In genomic region chr17:20073056-20073979, GRCh38 we compare ENCODE assay signal across 8 cellular contexts.
DNase-seq lines count a peak whose midpoint lies in the region; ATAC-seq and TF ChIP-seq lines count a peak whose summit lies in the region.

No MANE protein-coding gene starts in this region.

- H3K9me3 ChIP-seq in mononuclear cell (ENCODE audit: low read depth, low read length): no peaks in the 10 kb centered on the region
- no peaks in the 10 kb centered on the region for H3K9me3 ChIP-seq in tibial nerve

- 37 to 40% methylated on average over 14 of the region's 14 CpGs for WGBS in tibial nerve, 2 donors

- ATAC-seq in GM19467 (IDR thresholded peaks at IDR 0.05; ENCODE audit: unreplicated experiment): peak; percentile 51

- TF ChIP-seq EP300 in tibial nerve (IDR thresholded peaks at IDR 0.05): peak in 1 of 2 donors; percentile 60

- no peaks in the 10 kb centered on the region for H3K36me3 ChIP-seq in tibial nerve

- H3K27me3 ChIP-seq in mononuclear cell (ENCODE audit: insufficient read depth, low read length) (no peaks in the 10 kb centered on the region), tibial nerve (no peaks in the 10 kb centered on the region)

- H3K4me3 ChIP-seq in mononuclear cell (ENCODE audit: low read length): peak overlapping the region; percentile 60
- peak overlapping the region in 3 of 4 donors; percentile 15 to 42 (median 20) for H3K4me3 ChIP-seq in tibial nerve

- H3K4me1 ChIP-seq in mononuclear cell (ENCODE audit: insufficient read depth, low read length) (peaks cover 65% of the 10 kb centered on the region), tibial nerve (peaks cover 0 to 36% (median 15%) of the 10 kb centered on the region in 4 donors)

- no peak for TF ChIP-seq CTCF in tibial nerve (IDR thresholded peaks at IDR 0.05)

- DNase-seq in OCI-M1 (lab: John Stamatoyannopoulos, UW): peak; percentile 32
- DNase-seq in anterior cingulate cortex (lab: John Stamatoyannopoulos, UW): peak in 32 of 58 donors; percentile 14 to 73 (median 39)
- peak; percentile 53 to 69 for DNase-seq in tibial nerve (ENCODE audit: low spot score in 2 of 2)
- no peak for DNase-seq in GM19238 (ENCODE audit: insufficient read length, low spot score)
- DNase-seq in LoVo (ENCODE audit: low spot score): no peak
- no peak for DNase-seq in NCI-H2029 (lab: John Stamatoyannopoulos, UW)

- TF ChIP-seq POLR2A in tibial nerve (IDR thresholded peaks at IDR 0.05): peak; percentile 11 to 33

- peak overlapping the region in 3 of 4 donors; percentile 23 to 69 (median 61) for H3K27ac ChIP-seq in tibial nerve

Comparison
In these comparisons a context has a peak if more than half of its experiments do, and no peak if none do; other contexts are left out.
1. DNase-seq: peak in OCI-M1 (single experiment), anterior cingulate cortex (32 of 58) and tibial nerve (2 of 2); none in GM19238 (single experiment), LoVo (single experiment) and NCI-H2029 (single experiment).